Comparison of ENCODE assay signal across 10 cellular contexts in the genomic region with DNA sequence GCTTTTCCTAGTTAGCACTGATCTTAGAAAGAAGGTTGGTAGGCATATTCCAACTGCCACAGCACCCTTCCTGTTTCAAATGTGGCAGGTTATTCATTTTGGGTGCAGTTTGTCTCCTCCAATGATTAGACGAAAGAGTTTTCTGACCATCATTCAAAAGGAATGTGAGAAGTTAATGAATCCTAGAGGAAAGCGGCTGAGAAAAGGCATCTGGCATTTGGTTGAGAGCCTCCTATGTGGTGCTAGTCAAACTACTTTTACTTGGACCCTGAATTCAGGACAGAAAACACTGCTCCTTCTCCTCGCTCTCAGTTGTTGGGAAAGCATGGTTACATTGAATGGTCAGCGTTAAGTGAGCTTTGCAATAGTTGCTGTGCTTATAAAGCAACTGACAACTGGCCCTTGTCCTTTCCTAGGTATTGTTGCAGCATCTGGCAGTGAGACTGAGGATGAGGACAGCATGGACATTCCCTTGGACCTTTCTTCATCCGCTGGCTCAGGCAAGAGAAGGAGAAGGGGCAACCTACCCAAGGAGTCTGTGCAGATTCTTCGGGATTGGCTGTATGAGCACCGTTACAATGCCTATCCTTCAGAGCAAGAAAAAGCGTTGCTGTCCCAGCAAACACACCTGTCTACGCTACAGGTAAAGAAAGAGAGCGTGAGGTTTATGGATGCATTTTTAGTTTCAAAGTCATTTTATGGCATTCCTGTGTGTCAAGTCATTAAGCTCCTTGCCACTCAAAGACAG. TPM values are rescaled to one million over a fixed set of nuclear protein-coding genes. Genes with fewer than 3 reads are reported as not detected.
DNase-seq lines count a peak whose midpoint lies in the region; ATAC-seq and TF ChIP-seq lines count a peak whose summit lies in the region.
"Had no signal": no experiment of that assay in that cellular context is flagged by ENCODE, and none has a peak within 500 bp of the region (broad histone marks: within the 10 kb centered on the region; RNA-seq: fewer than 3 reads in every experiment).

No MANE protein-coding gene starts in this region.

- peaks cover 29% of the 10 kb centered on the region for H4K20me1 ChIP-seq in hepatocyte (ENCODE audit: insufficient read depth, poor library complexity, severe bottlenecking)

- DNase-seq in hepatocyte (ENCODE audit: low spot score) (peak; percentile 37), gastrocnemius medialis (peak in 1 of 2 donors; percentile 29), coronary artery (ENCODE audit: low spot score) (no peak), NCI-H446 (lab: John Stamatoyannopoulos, UW) (no peak)
- DNase-seq: activated CD4-positive, alpha-beta memory T cell treated with anti-CD3 and anti-CD28 coated beads, Interleukin-2, amount 10 ng/mL, durations not matched to agents 7 days and 5 days; NCI-H2171 treated with DMSO at 0.1 percent for 48 hours had no signal

- H2AFZ ChIP-seq in hepatocyte: no peak overlapping the region

- H3K4me2 ChIP-seq in hepatocyte: peak overlapping the region; percentile 85

- H3K36me3 ChIP-seq in ES-I3 (ENCODE audit: insufficient read depth, low read length) (peaks cover 37% of the 10 kb centered on the region), hepatocyte (replicated peaks; ENCODE audit: insufficient read depth, low read depth) (peaks cover 3% of the 10 kb centered on the region), gastrocnemius medialis (peaks cover 0 to 38% of the 10 kb centered on the region in 2 donors)

- no peak for TF ChIP-seq POLR2A in gastrocnemius medialis (IDR thresholded peaks at IDR 0.05)

- H3K27me3 ChIP-seq in hepatocyte (no peaks in the 10 kb centered on the region), gastrocnemius medialis (no peaks in the 10 kb centered on the region)

- H3K4me1 ChIP-seq in ES-I3 (ENCODE audit: insufficient read depth, low read length) (peaks cover 29% of the 10 kb centered on the region), hepatocyte (ENCODE audit: insufficient read depth) (peaks cover 28% of the 10 kb centered on the region), gastrocnemius medialis (peaks cover 34 to 39% of the 10 kb centered on the region in 2 donors)

- TF ChIP-seq CTCF in VCaP (conservative IDR thresholded peaks at IDR 0.05) (no peak), hepatocyte (IDR thresholded peaks at IDR 0.05; ENCODE audit: poor library complexity) (no peak), gastrocnemius medialis (IDR thresholded peaks at IDR 0.05 in 4 of 5, conservative IDR thresholded peaks at IDR 0.05 in 1 of 5) (no peak), coronary artery (IDR thresholded peaks at IDR 0.05) (no peak)

- H3K4me3 ChIP-seq in hepatocyte (peak overlapping the region; percentile 8), gastrocnemius medialis (no peak overlapping the region), coronary artery (no peak overlapping the region)

- intact Hi-C loops in gastrocnemius medialis (cut with DNase I; ENCODE audit: low total_unique reads): loop anchor here (2.0 kb wide), 1 partner anchor 173 kb away; no protein-coding TSS in a partner anchor

- H3K9ac ChIP-seq in ES-I3 (ENCODE audit: low read depth, low read length): peak overlapping the region; percentile 0; the same call in 1 of the 2 replicates

- in situ Hi-C loops in gastrocnemius medialis (cut with MboI; ENCODE audit: low sequenced_read_pairs in 4 of 4): loop anchor here in 1 of 4 donors (10.0 kb wide), 1 partner anchor 209 kb away; no protein-coding TSS in a partner anchor

- H3K9me3 ChIP-seq in ES-I3 (ENCODE audit: control insufficient read depth, insufficient read depth, low read length): no peaks in the 10 kb centered on the region
- H3K9me3 ChIP-seq in hepatocyte (ENCODE audit: low read depth): no peaks in the 10 kb centered on the region
- no peaks in the 10 kb centered on the region for H3K9me3 ChIP-seq in gastrocnemius medialis

- peaks cover 88% of the 10 kb centered on the region for H3K79me2 ChIP-seq in hepatocyte

- peak in 1 of 2 donors; percentile 20 for ATAC-seq in gastrocnemius medialis
- ATAC-seq in HG03108 (IDR thresholded peaks at IDR 0.05; ENCODE audit: unreplicated experiment): no peak
- no peak for ATAC-seq in HG03196 (IDR thresholded peaks at IDR 0.05; ENCODE audit: unreplicated experiment)

- 51% methylated on average over 10 of the region's 10 CpGs for WGBS in hepatocyte (ENCODE audit: low lambda C conversion rate, missing lambda C conversion rate)

- H3K27ac ChIP-seq in VCaP (peak overlapping the region; percentile 96), hepatocyte (peak overlapping the region; percentile 99), gastrocnemius medialis (peak overlapping the region in 3 of 4 donors; percentile 33 to 99 (median 98)), coronary artery (no peak overlapping the region)

- no peaks in the 10 kb centered on the region for H3K9me2 ChIP-seq in hepatocyte (replicated peaks; ENCODE audit: insufficient read depth)

RNA-seq across cellular contexts. Expression of gene TGIF1, which starts 6.1 kb away (rescaled TPM):
- total RNA-seq in hepatocyte (129 and 162 TPM in 2 replicates), gastrocnemius medialis (10 to 100 TPM; 33.8 to 90.8 (median 47.0) TPM)
- polyA plus RNA-seq in hepatocyte: 152 and 193 TPM in 2 replicates

Comparison
In these comparisons a context has a peak if more than half of its experiments do, and no peak if none do; other contexts are left out.
1. H3K27ac ChIP-seq: peak in VCaP (single experiment), hepatocyte (single experiment) and gastrocnemius medialis (3 of 4); none in coronary artery (0 of 2).